ENCODE assay signal across 1 cellular context in the genomic region with DNA sequence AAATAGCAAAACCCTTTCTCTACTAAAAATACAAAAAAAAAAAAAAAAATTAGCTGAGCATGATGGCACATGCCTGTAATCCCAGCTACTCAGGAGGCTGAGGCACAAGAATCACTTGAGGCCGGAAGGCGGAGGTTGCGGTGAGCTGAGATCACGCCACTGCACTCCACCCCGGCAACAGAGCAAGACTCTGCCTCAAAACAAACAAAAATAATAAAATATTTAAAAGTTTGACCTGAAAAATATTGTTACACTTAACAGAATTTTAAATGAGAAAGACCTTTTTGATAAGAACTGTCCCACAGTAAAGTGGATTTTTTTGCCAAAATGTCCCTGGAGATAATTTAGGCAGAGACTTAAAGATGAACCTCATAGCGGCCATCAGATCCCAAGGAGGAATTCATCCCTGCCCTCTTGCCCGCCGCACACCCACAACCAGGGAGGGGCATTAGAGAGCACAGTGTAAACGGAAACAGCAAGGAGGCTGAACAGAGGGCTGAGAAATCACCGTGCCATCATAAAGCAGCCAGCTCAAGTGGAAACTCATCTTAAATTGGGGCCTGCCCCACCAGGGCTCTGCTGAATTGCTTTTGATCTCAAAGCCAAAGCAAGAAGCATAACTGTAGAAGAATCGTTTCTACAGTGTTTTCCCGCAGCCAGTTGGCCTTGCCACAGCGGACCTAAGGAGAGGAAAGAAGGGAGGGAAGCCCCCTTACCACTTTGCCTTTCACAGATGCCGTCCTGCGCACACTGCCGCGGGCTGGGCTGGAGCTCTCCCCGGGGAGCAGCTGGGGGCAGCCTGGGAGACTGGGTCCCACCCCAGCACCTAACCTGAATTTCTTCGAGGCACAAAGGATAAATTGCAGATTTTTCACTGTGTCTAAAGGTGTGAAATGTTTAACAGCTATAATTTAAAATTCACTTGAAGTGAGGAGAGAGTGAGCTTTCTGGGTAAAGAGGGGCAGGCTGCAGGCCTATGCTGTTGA.
A peak's percentile ranks its signal among the peaks of the same experiment; 100 is the strongest.
TF ChIP-seq lines count a peak whose summit lies in the region.

No MANE protein-coding gene starts in this region.

TF ChIP-seq in GM12878, 131 proteins besides CTCF, POLR2A, EP300 and RAD21 (continued from another document):
- TF ChIP-seq, protein P1, sequence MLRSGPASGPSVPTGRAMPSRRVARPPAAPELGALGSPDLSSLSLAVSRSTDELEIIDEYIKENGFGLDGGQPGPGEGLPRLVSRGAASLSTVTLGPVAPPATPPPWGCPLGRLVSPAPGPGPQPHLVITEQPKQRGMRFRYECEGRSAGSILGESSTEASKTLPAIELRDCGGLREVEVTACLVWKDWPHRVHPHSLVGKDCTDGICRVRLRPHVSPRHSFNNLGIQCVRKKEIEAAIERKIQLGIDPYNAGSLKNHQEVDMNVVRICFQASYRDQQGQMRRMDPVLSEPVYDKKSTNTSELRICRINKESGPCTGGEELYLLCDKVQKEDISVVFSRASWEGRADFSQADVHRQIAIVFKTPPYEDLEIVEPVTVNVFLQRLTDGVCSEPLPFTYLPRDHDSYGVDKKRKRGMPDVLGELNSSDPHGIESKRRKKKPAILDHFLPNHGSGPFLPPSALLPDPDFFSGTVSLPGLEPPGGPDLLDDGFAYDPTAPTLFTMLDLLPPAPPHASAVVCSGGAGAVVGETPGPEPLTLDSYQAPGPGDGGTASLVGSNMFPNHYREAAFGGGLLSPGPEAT (IDR thresholded peaks at IDR 0.05; ENCODE audit: low read depth) = no peak; the same call in 1 of the 2 replicates
- TF ChIP-seq CEBPB (IDR thresholded peaks at IDR 0.05; ENCODE audit: borderline replicate concordance in 1 of 2, low read depth in 2 of 2, low read length in 2 of 2) = no peak
- TF ChIP-seq STAT1 (conservative IDR thresholded peaks at IDR 0.05) = no peak
- no peak for TF ChIP-seq TCF7 (IDR thresholded peaks at IDR 0.05; ENCODE audit: borderline replicate concordance)
- no peak for TF ChIP-seq JUNB (IDR thresholded peaks at IDR 0.05)
- no peak for TF ChIP-seq RB1 (IDR thresholded peaks at IDR 0.05; ENCODE audit: borderline replicate concordance)
- TF ChIP-seq SP1 (IDR thresholded peaks at IDR 0.05; ENCODE audit: low read depth, low read length) = no peak
- TF ChIP-seq RFX5 (IDR thresholded peaks at IDR 0.05; ENCODE audit: low read depth, low read length) = no peak
- TF ChIP-seq ASH2L (IDR thresholded peaks at IDR 0.05; ENCODE audit: borderline replicate concordance, low read depth) = no peak
- 0 out of 2 replicates have a peak, but pooled peaks have one; percentile 19 for TF ChIP-seq SMARCA5 (IDR thresholded peaks at IDR 0.05)
- no peak for TF ChIP-seq ZNF384 (IDR thresholded peaks at IDR 0.05; ENCODE audit: borderline replicate concordance, low read depth, low read length)
- TF ChIP-seq RBBP5 (conservative IDR thresholded peaks at IDR 0.05) = no peak
- peak; percentile 9 to 38; a peak in 1 of 4 replicates for TF ChIP-seq IKZF2 (IDR thresholded peaks at IDR 0.05)
- no peak for TF ChIP-seq HCFC1 (IDR thresholded peaks at IDR 0.05; ENCODE audit: low read length)
- no peak for TF ChIP-seq TBL1XR1 (IDR thresholded peaks at IDR 0.05; ENCODE audit: low read depth, low read length)
- peak; percentile 32; the same call in 1 of the 2 replicates for TF ChIP-seq MTA2 (IDR thresholded peaks at IDR 0.05; ENCODE audit: low read depth)
- no peak for TF ChIP-seq MXI1 (IDR thresholded peaks at IDR 0.05; ENCODE audit: low read depth, low read length)
- peak in 1 of 2 experiments; percentile 7; a peak in 1 of 4 replicates for TF ChIP-seq BHLHE40 (IDR thresholded peaks at IDR 0.05; ENCODE audit: borderline replicate concordance in 1 of 2, low read depth in 2 of 2, low read length in 1 of 2)
- TF ChIP-seq MEF2B (IDR thresholded peaks at IDR 0.05; ENCODE audit: partially characterized antibody, poor library complexity, severe bottlenecking) = peak; percentile 84
- no peak for TF ChIP-seq ZZZ3 (IDR thresholded peaks at IDR 0.05; ENCODE audit: control insufficient read depth, insufficient read length, low read depth)
- peak; percentile 28; the same call in 1 of the 2 replicates for TF ChIP-seq RUNX3 (IDR thresholded peaks at IDR 0.05; ENCODE audit: low read length)
- TF ChIP-seq, protein P2, sequence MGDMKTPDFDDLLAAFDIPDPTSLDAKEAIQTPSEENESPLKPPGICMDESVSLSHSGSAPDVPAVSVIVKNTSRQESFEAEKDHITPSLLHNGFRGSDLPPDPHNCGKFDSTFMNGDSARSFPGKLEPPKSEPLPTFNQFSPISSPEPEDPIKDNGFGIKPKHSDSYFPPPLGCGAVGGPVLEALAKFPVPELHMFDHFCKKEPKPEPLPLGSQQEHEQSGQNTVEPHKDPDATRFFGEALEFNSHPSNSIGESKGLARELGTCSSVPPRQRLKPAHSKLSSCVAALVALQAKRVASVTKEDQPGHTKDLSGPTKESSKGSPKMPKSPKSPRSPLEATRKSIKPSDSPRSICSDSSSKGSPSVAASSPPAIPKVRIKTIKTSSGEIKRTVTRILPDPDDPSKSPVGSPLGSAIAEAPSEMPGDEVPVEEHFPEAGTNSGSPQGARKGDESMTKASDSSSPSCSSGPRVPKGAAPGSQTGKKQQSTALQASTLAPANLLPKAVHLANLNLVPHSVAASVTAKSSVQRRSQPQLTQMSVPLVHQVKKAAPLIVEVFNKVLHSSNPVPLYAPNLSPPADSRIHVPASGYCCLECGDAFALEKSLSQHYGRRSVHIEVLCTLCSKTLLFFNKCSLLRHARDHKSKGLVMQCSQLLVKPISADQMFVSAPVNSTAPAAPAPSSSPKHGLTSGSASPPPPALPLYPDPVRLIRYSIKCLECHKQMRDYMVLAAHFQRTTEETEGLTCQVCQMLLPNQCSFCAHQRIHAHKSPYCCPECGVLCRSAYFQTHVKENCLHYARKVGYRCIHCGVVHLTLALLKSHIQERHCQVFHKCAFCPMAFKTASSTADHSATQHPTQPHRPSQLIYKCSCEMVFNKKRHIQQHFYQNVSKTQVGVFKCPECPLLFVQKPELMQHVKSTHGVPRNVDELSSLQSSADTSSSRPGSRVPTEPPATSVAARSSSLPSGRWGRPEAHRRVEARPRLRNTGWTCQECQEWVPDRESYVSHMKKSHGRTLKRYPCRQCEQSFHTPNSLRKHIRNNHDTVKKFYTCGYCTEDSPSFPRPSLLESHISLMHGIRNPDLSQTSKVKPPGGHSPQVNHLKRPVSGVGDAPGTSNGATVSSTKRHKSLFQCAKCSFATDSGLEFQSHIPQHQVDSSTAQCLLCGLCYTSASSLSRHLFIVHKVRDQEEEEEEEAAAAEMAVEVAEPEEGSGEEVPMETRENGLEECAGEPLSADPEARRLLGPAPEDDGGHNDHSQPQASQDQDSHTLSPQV (IDR thresholded peaks at IDR 0.05) = no peak
- TF ChIP-seq MTA3 (IDR thresholded peaks at IDR 0.05; ENCODE audit: borderline replicate concordance, low read length) = 0 out of 2 replicates have a peak, but pooled peaks have one; percentile 25
- peak; percentile 41 for TF ChIP-seq IKZF1 (conservative IDR thresholded peaks at IDR 0.05)
